Comparison of ENCODE assay signal across 1 cellular context in the genomic region with DNA sequence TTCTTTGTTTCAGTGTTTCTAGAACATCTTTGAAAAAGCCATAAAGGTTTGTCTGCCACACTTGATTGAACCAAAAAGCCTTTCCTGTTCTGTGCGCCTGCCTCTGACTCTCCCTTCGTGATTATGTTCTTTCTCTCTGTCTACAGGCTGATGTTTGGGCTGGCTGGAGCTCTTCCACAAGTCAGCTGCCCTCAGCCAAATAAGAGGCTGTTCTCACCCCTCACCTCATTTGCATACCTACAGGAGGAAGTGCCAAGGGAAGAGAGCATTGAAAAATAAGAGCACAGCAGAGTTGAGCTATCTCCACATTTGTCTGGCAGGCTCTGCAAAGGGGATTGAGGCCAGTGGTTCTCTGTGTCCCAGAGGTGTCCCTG.
A peak's percentile ranks its signal among the peaks of the same experiment; 100 is the strongest.
TF ChIP-seq lines count a peak whose summit lies in the region.

No MANE protein-coding gene starts in this region.

TF ChIP-seq in GM12878, 131 proteins besides CTCF, POLR2A, EP300 and RAD21 (continued from another document and continues in another):
- TF ChIP-seq, protein P1, sequence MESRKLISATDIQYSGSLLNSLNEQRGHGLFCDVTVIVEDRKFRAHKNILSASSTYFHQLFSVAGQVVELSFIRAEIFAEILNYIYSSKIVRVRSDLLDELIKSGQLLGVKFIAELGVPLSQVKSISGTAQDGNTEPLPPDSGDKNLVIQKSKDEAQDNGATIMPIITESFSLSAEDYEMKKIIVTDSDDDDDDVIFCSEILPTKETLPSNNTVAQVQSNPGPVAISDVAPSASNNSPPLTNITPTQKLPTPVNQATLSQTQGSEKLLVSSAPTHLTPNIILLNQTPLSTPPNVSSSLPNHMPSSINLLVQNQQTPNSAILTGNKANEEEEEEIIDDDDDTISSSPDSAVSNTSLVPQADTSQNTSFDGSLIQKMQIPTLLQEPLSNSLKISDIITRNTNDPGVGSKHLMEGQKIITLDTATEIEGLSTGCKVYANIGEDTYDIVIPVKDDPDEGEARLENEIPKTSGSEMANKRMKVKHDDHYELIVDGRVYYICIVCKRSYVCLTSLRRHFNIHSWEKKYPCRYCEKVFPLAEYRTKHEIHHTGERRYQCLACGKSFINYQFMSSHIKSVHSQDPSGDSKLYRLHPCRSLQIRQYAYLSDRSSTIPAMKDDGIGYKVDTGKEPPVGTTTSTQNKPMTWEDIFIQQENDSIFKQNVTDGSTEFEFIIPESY (IDR thresholded peaks at IDR 0.05) = no peak
- TF ChIP-seq PML (IDR thresholded peaks at IDR 0.05; ENCODE audit: low read length) = no peak
- TF ChIP-seq FOS (IDR thresholded peaks at IDR 0.05; ENCODE audit: borderline replicate concordance, extremely low read depth, insufficient read length) = no peak
- no peak for TF ChIP-seq ESRRA (IDR thresholded peaks at IDR 0.05; ENCODE audit: low read length)
- peak; percentile 61 for TF ChIP-seq ATF7 (IDR thresholded peaks at IDR 0.05; ENCODE audit: low read depth)
- TF ChIP-seq ZNF207 (IDR thresholded peaks at IDR 0.05; ENCODE audit: borderline replicate concordance) = no peak
- TF ChIP-seq, protein P2, sequence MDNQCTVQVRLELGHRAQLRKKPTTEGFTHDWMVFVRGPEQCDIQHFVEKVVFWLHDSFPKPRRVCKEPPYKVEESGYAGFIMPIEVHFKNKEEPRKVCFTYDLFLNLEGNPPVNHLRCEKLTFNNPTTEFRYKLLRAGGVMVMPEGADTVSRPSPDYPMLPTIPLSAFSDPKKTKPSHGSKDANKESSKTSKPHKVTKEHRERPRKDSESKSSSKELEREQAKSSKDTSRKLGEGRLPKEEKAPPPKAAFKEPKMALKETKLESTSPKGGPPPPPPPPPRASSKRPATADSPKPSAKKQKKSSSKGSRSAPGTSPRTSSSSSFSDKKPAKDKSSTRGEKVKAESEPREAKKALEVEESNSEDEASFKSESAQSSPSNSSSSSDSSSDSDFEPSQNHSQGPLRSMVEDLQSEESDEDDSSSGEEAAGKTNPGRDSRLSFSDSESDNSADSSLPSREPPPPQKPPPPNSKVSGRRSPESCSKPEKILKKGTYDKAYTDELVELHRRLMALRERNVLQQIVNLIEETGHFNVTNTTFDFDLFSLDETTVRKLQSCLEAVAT (IDR thresholded peaks at IDR 0.05) = no peak; the same call in 1 of the 2 replicates
- TF ChIP-seq CREB1 (IDR thresholded peaks at IDR 0.05; ENCODE audit: low read depth) = no peak
- TF ChIP-seq IKZF2 (IDR thresholded peaks at IDR 0.05) = peak in 1 of 2 experiments; percentile 13; a peak in 2 of 4 replicates
- TF ChIP-seq, protein P3, sequence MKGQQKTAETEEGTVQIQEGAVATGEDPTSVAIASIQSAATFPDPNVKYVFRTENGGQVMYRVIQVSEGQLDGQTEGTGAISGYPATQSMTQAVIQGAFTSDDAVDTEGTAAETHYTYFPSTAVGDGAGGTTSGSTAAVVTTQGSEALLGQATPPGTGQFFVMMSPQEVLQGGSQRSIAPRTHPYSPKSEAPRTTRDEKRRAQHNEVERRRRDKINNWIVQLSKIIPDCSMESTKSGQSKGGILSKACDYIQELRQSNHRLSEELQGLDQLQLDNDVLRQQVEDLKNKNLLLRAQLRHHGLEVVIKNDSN (IDR thresholded peaks at IDR 0.05; ENCODE audit: borderline replicate concordance, extremely low read length, insufficient read depth, low read depth, low read length) = no peak
- TF ChIP-seq YY1 (IDR thresholded peaks at IDR 0.05; ENCODE audit: low read depth, low read length) = no peak
- no peak for TF ChIP-seq TCF7 (IDR thresholded peaks at IDR 0.05; ENCODE audit: borderline replicate concordance)
- TF ChIP-seq, protein P4, sequence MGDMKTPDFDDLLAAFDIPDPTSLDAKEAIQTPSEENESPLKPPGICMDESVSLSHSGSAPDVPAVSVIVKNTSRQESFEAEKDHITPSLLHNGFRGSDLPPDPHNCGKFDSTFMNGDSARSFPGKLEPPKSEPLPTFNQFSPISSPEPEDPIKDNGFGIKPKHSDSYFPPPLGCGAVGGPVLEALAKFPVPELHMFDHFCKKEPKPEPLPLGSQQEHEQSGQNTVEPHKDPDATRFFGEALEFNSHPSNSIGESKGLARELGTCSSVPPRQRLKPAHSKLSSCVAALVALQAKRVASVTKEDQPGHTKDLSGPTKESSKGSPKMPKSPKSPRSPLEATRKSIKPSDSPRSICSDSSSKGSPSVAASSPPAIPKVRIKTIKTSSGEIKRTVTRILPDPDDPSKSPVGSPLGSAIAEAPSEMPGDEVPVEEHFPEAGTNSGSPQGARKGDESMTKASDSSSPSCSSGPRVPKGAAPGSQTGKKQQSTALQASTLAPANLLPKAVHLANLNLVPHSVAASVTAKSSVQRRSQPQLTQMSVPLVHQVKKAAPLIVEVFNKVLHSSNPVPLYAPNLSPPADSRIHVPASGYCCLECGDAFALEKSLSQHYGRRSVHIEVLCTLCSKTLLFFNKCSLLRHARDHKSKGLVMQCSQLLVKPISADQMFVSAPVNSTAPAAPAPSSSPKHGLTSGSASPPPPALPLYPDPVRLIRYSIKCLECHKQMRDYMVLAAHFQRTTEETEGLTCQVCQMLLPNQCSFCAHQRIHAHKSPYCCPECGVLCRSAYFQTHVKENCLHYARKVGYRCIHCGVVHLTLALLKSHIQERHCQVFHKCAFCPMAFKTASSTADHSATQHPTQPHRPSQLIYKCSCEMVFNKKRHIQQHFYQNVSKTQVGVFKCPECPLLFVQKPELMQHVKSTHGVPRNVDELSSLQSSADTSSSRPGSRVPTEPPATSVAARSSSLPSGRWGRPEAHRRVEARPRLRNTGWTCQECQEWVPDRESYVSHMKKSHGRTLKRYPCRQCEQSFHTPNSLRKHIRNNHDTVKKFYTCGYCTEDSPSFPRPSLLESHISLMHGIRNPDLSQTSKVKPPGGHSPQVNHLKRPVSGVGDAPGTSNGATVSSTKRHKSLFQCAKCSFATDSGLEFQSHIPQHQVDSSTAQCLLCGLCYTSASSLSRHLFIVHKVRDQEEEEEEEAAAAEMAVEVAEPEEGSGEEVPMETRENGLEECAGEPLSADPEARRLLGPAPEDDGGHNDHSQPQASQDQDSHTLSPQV (IDR thresholded peaks at IDR 0.05) = no peak
- no peak for TF ChIP-seq TBL1XR1 (IDR thresholded peaks at IDR 0.05; ENCODE audit: low read depth, low read length)
- TF ChIP-seq, protein P5, sequence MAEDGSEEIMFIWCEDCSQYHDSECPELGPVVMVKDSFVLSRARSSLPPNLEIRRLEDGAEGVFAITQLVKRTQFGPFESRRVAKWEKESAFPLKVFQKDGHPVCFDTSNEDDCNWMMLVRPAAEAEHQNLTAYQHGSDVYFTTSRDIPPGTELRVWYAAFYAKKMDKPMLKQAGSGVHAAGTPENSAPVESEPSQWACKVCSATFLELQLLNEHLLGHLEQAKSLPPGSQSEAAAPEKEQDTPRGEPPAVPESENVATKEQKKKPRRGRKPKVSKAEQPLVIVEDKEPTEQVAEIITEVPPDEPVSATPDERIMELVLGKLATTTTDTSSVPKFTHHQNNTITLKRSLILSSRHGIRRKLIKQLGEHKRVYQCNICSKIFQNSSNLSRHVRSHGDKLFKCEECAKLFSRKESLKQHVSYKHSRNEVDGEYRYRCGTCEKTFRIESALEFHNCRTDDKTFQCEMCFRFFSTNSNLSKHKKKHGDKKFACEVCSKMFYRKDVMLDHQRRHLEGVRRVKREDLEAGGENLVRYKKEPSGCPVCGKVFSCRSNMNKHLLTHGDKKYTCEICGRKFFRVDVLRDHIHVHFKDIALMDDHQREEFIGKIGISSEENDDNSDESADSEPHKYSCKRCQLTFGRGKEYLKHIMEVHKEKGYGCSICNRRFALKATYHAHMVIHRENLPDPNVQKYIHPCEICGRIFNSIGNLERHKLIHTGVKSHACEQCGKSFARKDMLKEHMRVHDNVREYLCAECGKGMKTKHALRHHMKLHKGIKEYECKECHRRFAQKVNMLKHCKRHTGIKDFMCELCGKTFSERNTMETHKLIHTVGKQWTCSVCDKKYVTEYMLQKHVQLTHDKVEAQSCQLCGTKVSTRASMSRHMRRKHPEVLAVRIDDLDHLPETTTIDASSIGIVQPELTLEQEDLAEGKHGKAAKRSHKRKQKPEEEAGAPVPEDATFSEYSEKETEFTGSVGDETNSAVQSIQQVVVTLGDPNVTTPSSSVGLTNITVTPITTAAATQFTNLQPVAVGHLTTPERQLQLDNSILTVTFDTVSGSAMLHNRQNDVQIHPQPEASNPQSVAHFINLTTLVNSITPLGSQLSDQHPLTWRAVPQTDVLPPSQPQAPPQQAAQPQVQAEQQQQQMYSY (CRISPR knock-in tag; IDR thresholded peaks at IDR 0.05) = no peak
- no peak for TF ChIP-seq BMI1 (IDR thresholded peaks at IDR 0.05; ENCODE audit: borderline replicate concordance)
- no peak for TF ChIP-seq LARP7 (IDR thresholded peaks at IDR 0.05)
- TF ChIP-seq POLR2AphosphoS5 (IDR thresholded peaks at IDR 0.05; ENCODE audit: low read length) = peak; percentile 55
- TF ChIP-seq, protein P6, sequence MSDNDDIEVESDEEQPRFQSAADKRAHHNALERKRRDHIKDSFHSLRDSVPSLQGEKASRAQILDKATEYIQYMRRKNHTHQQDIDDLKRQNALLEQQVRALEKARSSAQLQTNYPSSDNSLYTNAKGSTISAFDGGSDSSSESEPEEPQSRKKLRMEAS (IDR thresholded peaks at IDR 0.05; ENCODE audit: low read depth, low read length) = 0 out of 2 replicates have a peak, but pooled peaks have one; percentile 29
- TF ChIP-seq NR2C2 (IDR thresholded peaks at IDR 0.05; ENCODE audit: borderline replicate concordance, control insufficient read depth, insufficient read length, low read depth) = no peak
- TF ChIP-seq, protein P7, sequence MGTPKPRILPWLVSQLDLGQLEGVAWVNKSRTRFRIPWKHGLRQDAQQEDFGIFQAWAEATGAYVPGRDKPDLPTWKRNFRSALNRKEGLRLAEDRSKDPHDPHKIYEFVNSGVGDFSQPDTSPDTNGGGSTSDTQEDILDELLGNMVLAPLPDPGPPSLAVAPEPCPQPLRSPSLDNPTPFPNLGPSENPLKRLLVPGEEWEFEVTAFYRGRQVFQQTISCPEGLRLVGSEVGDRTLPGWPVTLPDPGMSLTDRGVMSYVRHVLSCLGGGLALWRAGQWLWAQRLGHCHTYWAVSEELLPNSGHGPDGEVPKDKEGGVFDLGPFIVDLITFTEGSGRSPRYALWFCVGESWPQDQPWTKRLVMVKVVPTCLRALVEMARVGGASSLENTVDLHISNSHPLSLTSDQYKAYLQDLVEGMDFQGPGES (IDR thresholded peaks at IDR 0.05) = no peak
- TF ChIP-seq ASH2L (IDR thresholded peaks at IDR 0.05; ENCODE audit: borderline replicate concordance, low read depth) = no peak
- TF ChIP-seq RB1 (IDR thresholded peaks at IDR 0.05; ENCODE audit: borderline replicate concordance) = no peak
- TF ChIP-seq POU2F2 (IDR thresholded peaks at IDR 0.05; ENCODE audit: borderline replicate concordance, low read depth, low read length) = peak; percentile 95
- no peak for TF ChIP-seq SMARCA5 (IDR thresholded peaks at IDR 0.05)
- TF ChIP-seq, protein P8, sequence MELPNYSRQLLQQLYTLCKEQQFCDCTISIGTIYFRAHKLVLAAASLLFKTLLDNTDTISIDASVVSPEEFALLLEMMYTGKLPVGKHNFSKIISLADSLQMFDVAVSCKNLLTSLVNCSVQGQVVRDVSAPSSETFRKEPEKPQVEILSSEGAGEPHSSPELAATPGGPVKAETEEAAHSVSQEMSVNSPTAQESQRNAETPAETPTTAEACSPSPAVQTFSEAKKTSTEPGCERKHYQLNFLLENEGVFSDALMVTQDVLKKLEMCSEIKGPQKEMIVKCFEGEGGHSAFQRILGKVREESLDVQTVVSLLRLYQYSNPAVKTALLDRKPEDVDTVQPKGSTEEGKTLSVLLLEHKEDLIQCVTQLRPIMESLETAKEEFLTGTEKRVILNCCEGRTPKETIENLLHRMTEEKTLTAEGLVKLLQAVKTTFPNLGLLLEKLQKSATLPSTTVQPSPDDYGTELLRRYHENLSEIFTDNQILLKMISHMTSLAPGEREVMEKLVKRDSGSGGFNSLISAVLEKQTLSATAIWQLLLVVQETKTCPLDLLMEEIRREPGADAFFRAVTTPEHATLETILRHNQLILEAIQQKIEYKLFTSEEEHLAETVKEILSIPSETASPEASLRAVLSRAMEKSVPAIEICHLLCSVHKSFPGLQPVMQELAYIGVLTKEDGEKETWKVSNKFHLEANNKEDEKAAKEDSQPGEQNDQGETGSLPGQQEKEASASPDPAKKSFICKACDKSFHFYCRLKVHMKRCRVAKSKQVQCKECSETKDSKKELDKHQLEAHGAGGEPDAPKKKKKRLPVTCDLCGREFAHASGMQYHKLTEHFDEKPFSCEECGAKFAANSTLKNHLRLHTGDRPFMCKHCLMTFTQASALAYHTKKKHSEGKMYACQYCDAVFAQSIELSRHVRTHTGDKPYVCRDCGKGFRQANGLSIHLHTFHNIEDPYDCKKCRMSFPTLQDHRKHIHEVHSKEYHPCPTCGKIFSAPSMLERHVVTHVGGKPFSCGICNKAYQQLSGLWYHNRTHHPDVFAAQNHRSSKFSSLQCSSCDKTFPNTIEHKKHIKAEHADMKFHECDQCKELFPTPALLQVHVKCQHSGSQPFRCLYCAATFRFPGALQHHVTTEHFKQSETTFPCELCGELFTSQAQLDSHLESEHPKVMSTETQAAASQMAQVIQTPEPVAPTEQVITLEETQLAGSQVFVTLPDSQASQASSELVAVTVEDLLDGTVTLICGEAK (IDR thresholded peaks at IDR 0.05; ENCODE audit: borderline replicate concordance) = no peak
- TF ChIP-seq, protein P9, sequence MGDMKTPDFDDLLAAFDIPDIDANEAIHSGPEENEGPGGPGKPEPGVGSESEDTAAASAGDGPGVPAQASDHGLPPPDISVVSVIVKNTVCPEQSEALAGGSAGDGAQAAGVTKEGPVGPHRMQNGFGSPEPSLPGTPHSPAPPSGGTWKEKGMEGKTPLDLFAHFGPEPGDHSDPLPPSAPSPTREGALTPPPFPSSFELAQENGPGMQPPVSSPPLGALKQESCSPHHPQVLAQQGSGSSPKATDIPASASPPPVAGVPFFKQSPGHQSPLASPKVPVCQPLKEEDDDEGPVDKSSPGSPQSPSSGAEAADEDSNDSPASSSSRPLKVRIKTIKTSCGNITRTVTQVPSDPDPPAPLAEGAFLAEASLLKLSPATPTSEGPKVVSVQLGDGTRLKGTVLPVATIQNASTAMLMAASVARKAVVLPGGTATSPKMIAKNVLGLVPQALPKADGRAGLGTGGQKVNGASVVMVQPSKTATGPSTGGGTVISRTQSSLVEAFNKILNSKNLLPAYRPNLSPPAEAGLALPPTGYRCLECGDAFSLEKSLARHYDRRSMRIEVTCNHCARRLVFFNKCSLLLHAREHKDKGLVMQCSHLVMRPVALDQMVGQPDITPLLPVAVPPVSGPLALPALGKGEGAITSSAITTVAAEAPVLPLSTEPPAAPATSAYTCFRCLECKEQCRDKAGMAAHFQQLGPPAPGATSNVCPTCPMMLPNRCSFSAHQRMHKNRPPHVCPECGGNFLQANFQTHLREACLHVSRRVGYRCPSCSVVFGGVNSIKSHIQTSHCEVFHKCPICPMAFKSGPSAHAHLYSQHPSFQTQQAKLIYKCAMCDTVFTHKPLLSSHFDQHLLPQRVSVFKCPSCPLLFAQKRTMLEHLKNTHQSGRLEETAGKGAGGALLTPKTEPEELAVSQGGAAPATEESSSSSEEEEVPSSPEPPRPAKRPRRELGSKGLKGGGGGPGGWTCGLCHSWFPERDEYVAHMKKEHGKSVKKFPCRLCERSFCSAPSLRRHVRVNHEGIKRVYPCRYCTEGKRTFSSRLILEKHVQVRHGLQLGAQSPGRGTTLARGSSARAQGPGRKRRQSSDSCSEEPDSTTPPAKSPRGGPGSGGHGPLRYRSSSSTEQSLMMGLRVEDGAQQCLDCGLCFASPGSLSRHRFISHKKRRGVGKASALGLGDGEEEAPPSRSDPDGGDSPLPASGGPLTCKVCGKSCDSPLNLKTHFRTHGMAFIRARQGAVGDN (IDR thresholded peaks at IDR 0.05) = peak; percentile 86
- TF ChIP-seq GABPA (IDR thresholded peaks at IDR 0.05; ENCODE audit: low read depth) = no peak
- TF ChIP-seq, protein P10, sequence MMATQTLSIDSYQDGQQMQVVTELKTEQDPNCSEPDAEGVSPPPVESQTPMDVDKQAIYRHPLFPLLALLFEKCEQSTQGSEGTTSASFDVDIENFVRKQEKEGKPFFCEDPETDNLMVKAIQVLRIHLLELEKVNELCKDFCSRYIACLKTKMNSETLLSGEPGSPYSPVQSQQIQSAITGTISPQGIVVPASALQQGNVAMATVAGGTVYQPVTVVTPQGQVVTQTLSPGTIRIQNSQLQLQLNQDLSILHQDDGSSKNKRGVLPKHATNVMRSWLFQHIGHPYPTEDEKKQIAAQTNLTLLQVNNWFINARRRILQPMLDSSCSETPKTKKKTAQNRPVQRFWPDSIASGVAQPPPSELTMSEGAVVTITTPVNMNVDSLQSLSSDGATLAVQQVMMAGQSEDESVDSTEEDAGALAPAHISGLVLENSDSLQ (IDR thresholded peaks at IDR 0.05) = 0 out of 2 replicates have a peak, but pooled peaks have one; percentile 5
